1 cellular context compared by ENCODE assay signal in genomic region chr2:54677476-54678265, GRCh38.
TF ChIP-seq lines count a peak whose summit lies in the region.

No MANE protein-coding gene starts in this region.

TF ChIP-seq in GM12878, 131 proteins besides CTCF, POLR2A, EP300 and RAD21 (continued from another document):
- TF ChIP-seq NBN (IDR thresholded peaks at IDR 0.05) (0 out of 2 replicates have a peak, but pooled peaks have one; percentile 11), TBL1XR1 (IDR thresholded peaks at IDR 0.05; ENCODE audit: low read depth, low read length) (no peak), CHD4 (IDR thresholded peaks at IDR 0.05) (no peak), SUZ12 (IDR thresholded peaks at IDR 0.05; ENCODE audit: unreplicated experiment) (no peak), ZBED1 (IDR thresholded peaks at IDR 0.05; ENCODE audit: borderline replicate concordance) (no peak), CEBPZ (IDR thresholded peaks at IDR 0.05; ENCODE audit: low read depth, low read length) (no peak), JUNB (IDR thresholded peaks at IDR 0.05) (peak; percentile 79), RELA (IDR thresholded peaks at IDR 0.05; ENCODE audit: borderline replicate concordance, partially characterized antibody) (peak; percentile 27), KAT2A (conservative IDR thresholded peaks at IDR 0.05; ENCODE audit: control insufficient read depth, low read depth, low read length) (no peak), MYB (IDR thresholded peaks at IDR 0.05; ENCODE audit: borderline replicate concordance, low read depth, low read length) (no peak), CREB1 (IDR thresholded peaks at IDR 0.05; ENCODE audit: low read depth) (peak; percentile 68; the same call in 1 of the 2 replicates), ESRRA (IDR thresholded peaks at IDR 0.05; ENCODE audit: low read length) (no peak), YY1 (IDR thresholded peaks at IDR 0.05; ENCODE audit: low read depth, low read length) (no peak), NFIC (IDR thresholded peaks at IDR 0.05; ENCODE audit: low read depth, low read length) (peak; percentile 81; the same call in 1 of the 2 replicates), RELB (IDR thresholded peaks at IDR 0.05; ENCODE audit: low read depth) (peak; percentile 71; the same call in 1 of the 2 replicates), RFX5 (IDR thresholded peaks at IDR 0.05; ENCODE audit: low read depth, low read length) (no peak), EED (IDR thresholded peaks at IDR 0.05; ENCODE audit: low read depth) (peak; percentile 65), MEF2B (IDR thresholded peaks at IDR 0.05; ENCODE audit: partially characterized antibody, poor library complexity, severe bottlenecking) (peak; percentile 87), FOXM1 (IDR thresholded peaks at IDR 0.05; ENCODE audit: low read depth, low read length) (peak; percentile 68; the same call in 1 of the 2 replicates), GABPA (IDR thresholded peaks at IDR 0.05; ENCODE audit: low read depth) (0 out of 2 replicates have a peak, but pooled peaks have one; percentile 27), MXI1 (IDR thresholded peaks at IDR 0.05; ENCODE audit: low read depth, low read length) (no peak), BHLHE40 (IDR thresholded peaks at IDR 0.05; ENCODE audit: borderline replicate concordance in 1 of 2, low read depth in 2 of 2, low read length in 1 of 2) (0 out of 4 replicates have a peak, but pooled peaks of 1 of the 2 experiments have one; percentile 20), ATF7 (IDR thresholded peaks at IDR 0.05; ENCODE audit: low read depth) (peak; percentile 89), NFYA (IDR thresholded peaks at IDR 0.05; ENCODE audit: borderline replicate concordance, low read depth, low read length) (no peak), ZBTB11 (CRISPR knock-in tag; IDR thresholded peaks at IDR 0.05) (no peak), RUNX3 (IDR thresholded peaks at IDR 0.05; ENCODE audit: low read length) (peak; percentile 65), IKZF1 (conservative IDR thresholded peaks at IDR 0.05) (peak; percentile 13; the same call in 1 of the 2 replicates), E4F1 (IDR thresholded peaks at IDR 0.05; ENCODE audit: borderline replicate concordance, partially characterized antibody) (no peak), SMAD1 (IDR thresholded peaks at IDR 0.05; ENCODE audit: low read depth, partially characterized antibody) (no peak), HDGF (IDR thresholded peaks at IDR 0.05) (no peak), NR2F1 (conservative IDR thresholded peaks at IDR 0.05) (no peak), HDAC2 (IDR thresholded peaks at IDR 0.05) (no peak), HCFC1 (IDR thresholded peaks at IDR 0.05; ENCODE audit: low read length) (no peak), ATF2 (IDR thresholded peaks at IDR 0.05; ENCODE audit: low read length) (peak; percentile 97), IKZF2 (IDR thresholded peaks at IDR 0.05) (peak; percentile 45 to 59), MTA2 (IDR thresholded peaks at IDR 0.05; ENCODE audit: low read depth) (peak; percentile 54), MEF2A (IDR thresholded peaks at IDR 0.05; ENCODE audit: insufficient read depth, low read depth, low read length) (peak; percentile 96), BCLAF1 (IDR thresholded peaks at IDR 0.05) (no peak), KDM1A (IDR thresholded peaks at IDR 0.05; ENCODE audit: borderline replicate concordance) (no peak), SRF (IDR thresholded peaks at IDR 0.05; ENCODE audit: low read depth in 2 of 2, low read length in 2 of 2) (peak in 1 of 2 experiments; percentile 41; a peak in 1 of 4 replicates), BCL3 (IDR thresholded peaks at IDR 0.05; ENCODE audit: borderline replicate concordance, insufficient read depth, low read depth, low read length, poor library complexity, severe bottlenecking) (peak; percentile 51), SPI1 (IDR thresholded peaks at IDR 0.05; ENCODE audit: borderline replicate concordance, insufficient read depth, low read depth, low read length) (peak; percentile 20; the same call in 1 of the 2 replicates), IRF3 (IDR thresholded peaks at IDR 0.05) (no peak), CEBPB (IDR thresholded peaks at IDR 0.05; ENCODE audit: borderline replicate concordance in 1 of 2, low read depth in 2 of 2, low read length in 2 of 2) (peak in 1 of 2 experiments; percentile 62; a peak in 1 of 4 replicates), PAX5 (IDR thresholded peaks at IDR 0.05; ENCODE audit: borderline replicate concordance, low read depth, low read length) (no peak), ASH2L (IDR thresholded peaks at IDR 0.05; ENCODE audit: borderline replicate concordance, low read depth) (no peak), NR2C1 (IDR thresholded peaks at IDR 0.05) (no peak)
